Comparison of ENCODE assay signal across 10 cellular contexts in genomic region chr1:61052393-61053280, GRCh38. TPM values are rescaled to one million over a fixed set of nuclear protein-coding genes. Genes with fewer than 3 reads are reported as not detected.
DNase-seq lines count a peak whose midpoint lies in the region; ATAC-seq, FAIRE-seq and TF ChIP-seq lines count a peak whose summit lies in the region.
"Had no signal": no experiment of that assay in that cellular context is flagged by ENCODE, and none has a peak within 500 bp of the region (broad histone marks: within the 10 kb centered on the region; RNA-seq: fewer than 3 reads in every experiment).

No MANE protein-coding gene starts in this region.

- 81% methylated on average over 12 of the region's 15 CpGs for WGBS in HepG2 (ENCODE audit: low lambda C conversion rate)
- 56% methylated on average over 14 of the region's 15 CpGs for WGBS in right lobe of liver (ENCODE audit: insufficient coverage, low coverage, low lambda C conversion rate, missing lambda C conversion rate)

- H3K9me3 ChIP-seq in HepG2 (ENCODE audit: low read length) (no peaks in the 10 kb centered on the region), right lobe of liver (no peaks in the 10 kb centered on the region)
- no peaks in the 10 kb centered on the region for H3K9me3 ChIP-seq in naive thymus-derived CD4-positive, alpha-beta T cell (ENCODE audit: control insufficient read depth in 2 of 3, low read length in 3 of 3)
- H3K9me3 ChIP-seq: Caco-2 had no signal

- peaks cover 0 to 4% (median 0%) of the 10 kb centered on the region in 5 donors for H3K36me3 Mint-ChIP-seq in naive thymus-derived CD4-positive, alpha-beta T cell

- H3K4me3 ChIP-seq in HepG2 (replicated peaks in 1 of 3; ENCODE audit: insufficient read depth in 1 of 3, low read depth in 2 of 3, low read length in 3 of 3), result 0 out of 6 replicates have a peak overlapping the region, but pooled peaks of 1 of the 3 experiments have one; percentile 68
- H3K4me3 ChIP-seq in right lobe of liver, result no peak overlapping the region
- H3K4me3 ChIP-seq in naive thymus-derived CD4-positive, alpha-beta T cell (ENCODE audit: low read length), result peak overlapping the region; percentile 36

- peak overlapping the region; percentile 76 to 90 (median 78) for H3K4me3 Mint-ChIP-seq in naive thymus-derived CD4-positive, alpha-beta T cell

- no peaks in the 10 kb centered on the region for H4K20me1 ChIP-seq in HepG2 (ENCODE audit: insufficient read depth, low read length)

- no peak for TF ChIP-seq RAD21 in HepG2 (CRISPR knock-in tag; IDR thresholded peaks at IDR 0.05)

- no peaks in the 10 kb centered on the region for H3K79me2 ChIP-seq in HepG2 (ENCODE audit: insufficient read depth, low read length)

- TF ChIP-seq POLR2A in HepG2 (IDR thresholded peaks at IDR 0.05; ENCODE audit: insufficient read depth in 1 of 2, low read depth in 2 of 2, low read length in 2 of 2), result no peak
- no peak for TF ChIP-seq POLR2A in right lobe of liver (IDR thresholded peaks at IDR 0.05)

- H3K27me3 ChIP-seq in HepG2 (ENCODE audit: control insufficient read depth in 1 of 2, insufficient read depth in 2 of 2, low read length in 2 of 2) (peaks cover 2 to 32% of the 10 kb centered on the region in 2 experiments; a peak in 4 of 5 replicates), right lobe of liver (no peaks in the 10 kb centered on the region)
- peaks cover 4 to 13% of the 10 kb centered on the region in 2 donors for H3K27me3 ChIP-seq in naive thymus-derived CD4-positive, alpha-beta T cell (ENCODE audit: control insufficient read depth in 2 of 2, insufficient read depth in 2 of 2, low read length in 2 of 2)

- in situ Hi-C loops in HepG2 (cut with HindIII; ENCODE audit: extremely low pct_ligation_motif_present, low pct_unique_long_range_greater_than_20kb), result loop anchor here (5.0 kb wide), 2 partner anchors 285 to 400 kb away; no protein-coding TSS in a partner anchor

- no peak for DNase-seq in HepG2 (ENCODE audit: low spot score)
- no peak for DNase-seq in right lobe of liver
- peak in 9 of 61 donors; percentile 0 to 45 (median 26) for DNase-seq in caudate nucleus (lab: John Stamatoyannopoulos, UW)
- peak in 3 of 9 donors; percentile 7 to 18 (median 16) for DNase-seq in naive thymus-derived CD4-positive, alpha-beta T cell
- no peak for DNase-seq in effector CD8-positive, alpha-beta T cell (lab: John Stamatoyannopoulos, UW)
- no peak for DNase-seq in NCI-H226
- no peak for DNase-seq in NCI-H1105 treated with DMSO at 0.1 percent for 48 hours (lab: John Stamatoyannopoulos, UW)
- DNase-seq in NCI-H1092 treated with DMSO at 0.1 percent for 48 hours (lab: John Stamatoyannopoulos, UW), result no peak
- DNase-seq: Caco-2, NCI-H2171 had no signal

- no peak for ATAC-seq in HepG2
- ATAC-seq in right lobe of liver, result no peak
- ATAC-seq in naive thymus-derived CD4-positive, alpha-beta T cell, result no peak

- no peak overlapping the region for H2AFZ ChIP-seq in HepG2 (ENCODE audit: low read length)

- TF ChIP-seq CTCF in HepG2 (CRISPR knock-in tag; IDR thresholded peaks at IDR 0.05) (no peak), right lobe of liver (IDR thresholded peaks at IDR 0.05) (no peak)

- CTCF ChIA-PET in HepG2 (lab: Yijun Ruan, JAX; ENCODE audit: low intra/inter-chr PET ratio, low total read pairs), result no interaction called here
- CTCF ChIA-PET in naive thymus-derived CD4-positive, alpha-beta T cell (lab: Charles Lee), result interaction anchor here (4.2 kb wide), 1 partner anchor 25 kb away, joined by 29 read pairs; no protein-coding TSS in a partner anchor

- H3K27me3 Mint-ChIP-seq in naive thymus-derived CD4-positive, alpha-beta T cell, result peaks cover 52 to 65% (median 55%) of the 10 kb centered on the region in 5 donors

- peaks cover 0 to 1% (median 0%) of the 10 kb centered on the region in 11 donors for H3K9me3 Mint-ChIP-seq in naive thymus-derived CD4-positive, alpha-beta T cell

- POLR2A ChIA-PET in HepG2 (lab: Yijun Ruan, JAX), result no interaction called here
- POLR2A ChIA-PET in naive thymus-derived CD4-positive, alpha-beta T cell (lab: Charles Lee), result interaction anchor here (1.0 to 1.3 kb wide), 2 partner anchors 14 to 26 kb away, joined by 3 to 4 read pairs; no protein-coding TSS in a partner anchor

- H3K9ac ChIP-seq in HepG2 (ENCODE audit: insufficient read depth, low read depth, low read length), result no peak overlapping the region

- peaks cover 18 to 47% (median 36%) of the 10 kb centered on the region in 7 donors for H3K4me1 Mint-ChIP-seq in naive thymus-derived CD4-positive, alpha-beta T cell

- no TSS peak for BruUV-seq in HepG2 (replicated peaks; lab: Mats Ljungman, UMichigan)

- no peak for FAIRE-seq in HepG2 (lab: Jason Lieb, UNC)

- H3K4me1 ChIP-seq in HepG2 (ENCODE audit: insufficient read depth, low read length) (peaks cover 45% of the 10 kb centered on the region), right lobe of liver (peaks cover 0 to 27% (median 12%) of the 10 kb centered on the region in 4 donors)
- peaks cover 10 to 19% of the 10 kb centered on the region in 2 donors for H3K4me1 ChIP-seq in naive thymus-derived CD4-positive, alpha-beta T cell (ENCODE audit: control insufficient read depth in 2 of 2, insufficient read depth in 2 of 2, low read length in 2 of 2)
- H3K4me1 ChIP-seq: Caco-2 had no signal

- H3K4me2 ChIP-seq in HepG2 (ENCODE audit: low read depth, low read length), result no peak overlapping the region; the same call in 1 of the 2 replicates

- no peak for TF ChIP-seq EP300 in HepG2 (IDR thresholded peaks at IDR 0.05; ENCODE audit: low read depth in 2 of 2, low read length in 2 of 2)
- TF ChIP-seq EP300 in HepG2 (CRISPR knock-in tag; IDR thresholded peaks at IDR 0.05; ENCODE audit: borderline replicate concordance), result no peak

- no peak overlapping the region for H3K27ac Mint-ChIP-seq in naive thymus-derived CD4-positive, alpha-beta T cell

- intact Hi-C loops in HepG2 (cut with micrococcal nuclease; ENCODE audit: unreplicated experiment), result loop anchor here (5.0 to 10.0 kb wide), 5 partner anchors 35 to 802 kb away; no protein-coding TSS in a partner anchor
- intact Hi-C loops in right lobe of liver (cut with DNase I), result loop anchor here (10.0 kb wide), 2 partner anchors 282 to 292 kb away; no protein-coding TSS in a partner anchor
- intact Hi-C loops in naive thymus-derived CD4-positive, alpha-beta T cell (cut with micrococcal nuclease), result loop anchor here in 1 of 2 donors (1.0 to 10.0 kb wide), 8 partner anchors 25 to 800 kb away; no protein-coding TSS in a partner anchor

- H3K36me3 ChIP-seq in HepG2 (replicated peaks in 1 of 2; ENCODE audit: control insufficient read depth in 1 of 2, insufficient read depth in 2 of 2, low read length in 2 of 2), result no peaks in the 10 kb centered on the region
- no peaks in the 10 kb centered on the region for H3K36me3 ChIP-seq in right lobe of liver
- no peaks in the 10 kb centered on the region for H3K36me3 ChIP-seq in naive thymus-derived CD4-positive, alpha-beta T cell (ENCODE audit: control insufficient read depth in 2 of 3, insufficient read depth in 3 of 3, low read length in 3 of 3)

- H3K27ac ChIP-seq in HepG2 (ENCODE audit: extremely low read length, insufficient read depth, low read length), result no peak overlapping the region
- no peak overlapping the region for H3K27ac ChIP-seq in right lobe of liver
- peak overlapping the region; percentile 94 for H3K27ac ChIP-seq in caudate nucleus (ENCODE audit: low read depth, low read length)
- no peak overlapping the region for H3K27ac ChIP-seq in naive thymus-derived CD4-positive, alpha-beta T cell (ENCODE audit: low read depth, low read length)

TF ChIP-seq in HepG2, 621 proteins besides CTCF, POLR2A, EP300 and RAD21 (continues in another document):
- 0 out of 2 replicates have a peak, but pooled peaks have one; percentile 21 for TF ChIP-seq MAFF (IDR thresholded peaks at IDR 0.05; ENCODE audit: low read depth, low read length)
- no peak for TF ChIP-seq ATM (IDR thresholded peaks at IDR 0.05; ENCODE audit: borderline replicate concordance)
- peak; percentile 74 to 76 for TF ChIP-seq MAFK (conservative IDR thresholded peaks at IDR 0.05 in 1 of 2, IDR thresholded peaks at IDR 0.05 in 1 of 2; ENCODE audit: low read length in 2 of 2)

RNA-seq across cellular contexts. Expression of gene NFIA, which starts 29.7 kb away (rescaled TPM):
- total RNA-seq in HepG2 (2016; rRNA removed; fragmentation: Illumina TruSeq; extraction: Trizol) (14.8 and 28.5 TPM in 2 replicates), right lobe of liver (10 to 100 TPM; 36.7 to 97.2 (median 57.9) TPM)
- total RNA-seq in HepG2 (2016; cell fraction: cytosol; rRNA removed; fragmentation: Illumina TruSeq; extraction: Trizol; ENCODE audit: low read depth), result 8.1 and 8.4 TPM in 2 replicates
- 11.5 and 25.9 TPM in 2 replicates for total RNA-seq in HepG2 (2016; cell fraction: insoluble cytoplasmic fraction; rRNA removed; fragmentation: Illumina TruSeq; extraction: Trizol)
- 7.4 and 7.5 TPM in 2 replicates for total RNA-seq in HepG2 (2016; cell fraction: membrane; rRNA removed; fragmentation: Illumina TruSeq; extraction: Trizol)
- total RNA-seq in HepG2 (2016; cell fraction: nucleus; rRNA removed; fragmentation: Illumina TruSeq; extraction: Trizol), result 110 and 115 TPM in 2 replicates
- polyA plus RNA-seq in HepG2 (2011; rRNA removed), result 14.1 and 14.7 TPM in 2 replicates
- 11.0 and 12.6 TPM in 2 replicates for polyA plus RNA-seq in HepG2 (2011; cell fraction: cytosol; rRNA removed)
- 20.1 and 25.7 TPM in 2 replicates for polyA plus RNA-seq in HepG2 (2011; cell fraction: nucleus; rRNA removed)
- polyA plus RNA-seq in HepG2 (2012), result 4.5 and 5.7 TPM in 2 replicates
- polyA plus RNA-seq in HepG2 (2016; cell fraction: cytosol; fragmentation: Illumina TruSeq; extraction: Trizol; ENCODE audit: low read depth), result 0.64 and 0.71 TPM in 2 replicates
- polyA plus RNA-seq in HepG2 (2016; cell fraction: insoluble cytoplasmic fraction; fragmentation: Illumina TruSeq; extraction: Trizol; ENCODE audit: low read depth), result 11.5 and 13.5 TPM in 2 replicates
- polyA plus RNA-seq in HepG2 (2016; cell fraction: membrane; fragmentation: Illumina TruSeq; extraction: Trizol; ENCODE audit: low read depth), result 3.0 and 3.1 TPM in 2 replicates
- 15.9 and 21.9 TPM in 2 replicates for polyA plus RNA-seq in HepG2 (2016; cell fraction: nucleus; fragmentation: Illumina TruSeq; extraction: Trizol; ENCODE audit: insufficient read depth, low read depth)
- polyA minus RNA-seq in HepG2 (2011; rRNA and poly(A)+ RNA removed; ENCODE audit: low replicate concordance), result 62.5 and 117 TPM in 2 replicates
- 18.3 and 19.2 TPM in 2 replicates for polyA minus RNA-seq in HepG2 (2011; cell fraction: cytosol; rRNA and poly(A)+ RNA removed)
- 167 and 202 TPM in 2 replicates for polyA minus RNA-seq in HepG2 (2011; cell fraction: nucleus; rRNA and poly(A)+ RNA removed)
- 1 to 10 TPM; 1.0 to 8.6 (median 6.0) TPM for total RNA-seq in naive thymus-derived CD4-positive, alpha-beta T cell
- 1 to 10 TPM; 5.3 to 5.9 TPM for polyA plus RNA-seq in naive thymus-derived CD4-positive, alpha-beta T cell
